Comparison of ENCODE assay signal across 1 cellular context in genomic region chr11:126189109-126189929, GRCh38.
A peak's percentile ranks its signal among the peaks of the same experiment; 100 is the strongest.
TF ChIP-seq lines count a peak whose summit lies in the region.

No MANE protein-coding gene starts in this region.

TF ChIP-seq in HepG2, 621 proteins besides CTCF, POLR2A, EP300 and RAD21 (continued from another document and continues in another):
- TF ChIP-seq ZNF530 (CRISPR knock-in tag; IDR thresholded peaks at IDR 0.05; ENCODE audit: low read depth) = no peak
- TF ChIP-seq SRSF1 (optimal IDR thresholded peaks at IDR 0.05; ENCODE audit: low read depth, low read length) = no peak
- peak; percentile 59; the same call in 1 of the 2 replicates for TF ChIP-seq SP4 (CRISPR knock-in tag; IDR thresholded peaks at IDR 0.05)
- TF ChIP-seq, protein P1, sequence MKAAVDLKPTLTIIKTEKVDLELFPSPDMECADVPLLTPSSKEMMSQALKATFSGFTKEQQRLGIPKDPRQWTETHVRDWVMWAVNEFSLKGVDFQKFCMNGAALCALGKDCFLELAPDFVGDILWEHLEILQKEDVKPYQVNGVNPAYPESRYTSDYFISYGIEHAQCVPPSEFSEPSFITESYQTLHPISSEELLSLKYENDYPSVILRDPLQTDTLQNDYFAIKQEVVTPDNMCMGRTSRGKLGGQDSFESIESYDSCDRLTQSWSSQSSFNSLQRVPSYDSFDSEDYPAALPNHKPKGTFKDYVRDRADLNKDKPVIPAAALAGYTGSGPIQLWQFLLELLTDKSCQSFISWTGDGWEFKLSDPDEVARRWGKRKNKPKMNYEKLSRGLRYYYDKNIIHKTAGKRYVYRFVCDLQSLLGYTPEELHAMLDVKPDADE (CRISPR knock-in tag; IDR thresholded peaks at IDR 0.05) = no peak
- no peak for TF ChIP-seq MTF1 (CRISPR knock-in tag; IDR thresholded peaks at IDR 0.05)
- TF ChIP-seq, protein P2, sequence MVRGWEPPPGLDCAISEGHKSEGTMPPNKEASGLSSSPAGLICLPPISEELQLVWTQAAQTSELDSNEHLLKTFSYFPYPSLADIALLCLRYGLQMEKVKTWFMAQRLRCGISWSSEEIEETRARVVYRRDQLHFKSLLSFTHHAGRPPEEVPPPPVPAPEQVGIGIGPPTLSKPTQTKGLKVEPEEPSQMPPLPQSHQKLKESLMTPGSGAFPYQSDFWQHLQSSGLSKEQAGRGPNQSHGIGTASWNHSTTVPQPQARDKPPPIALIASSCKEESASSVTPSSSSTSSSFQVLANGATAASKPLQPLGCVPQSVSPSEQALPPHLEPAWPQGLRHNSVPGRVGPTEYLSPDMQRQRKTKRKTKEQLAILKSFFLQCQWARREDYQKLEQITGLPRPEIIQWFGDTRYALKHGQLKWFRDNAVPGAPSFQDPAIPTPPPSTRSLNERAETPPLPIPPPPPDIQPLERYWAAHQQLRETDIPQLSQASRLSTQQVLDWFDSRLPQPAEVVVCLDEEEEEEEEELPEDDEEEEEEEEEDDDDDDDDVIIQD (CRISPR knock-in tag; IDR thresholded peaks at IDR 0.05; ENCODE audit: low read depth) = peak; percentile 60; the same call in 1 of the 2 replicates
- no peak for TF ChIP-seq ZNF777 (CRISPR knock-in tag; IDR thresholded peaks at IDR 0.05)
- no peak for TF ChIP-seq ZNF660 (CRISPR knock-in tag; IDR thresholded peaks at IDR 0.05; ENCODE audit: borderline replicate concordance, low read depth)
- 0 out of 2 replicates have a peak, but pooled peaks have one; percentile 58 for TF ChIP-seq ZNF468 (CRISPR knock-in tag; IDR thresholded peaks at IDR 0.05)
- TF ChIP-seq ARNT (IDR thresholded peaks at IDR 0.05) = no peak
- TF ChIP-seq NFE2 (CRISPR knock-in tag; IDR thresholded peaks at IDR 0.05) = no peak
- no peak for TF ChIP-seq RBM39 (IDR thresholded peaks at IDR 0.05; ENCODE audit: low read depth, low read length, poor library complexity, severe bottlenecking)
- no peak for TF ChIP-seq HOXA9 (CRISPR knock-in tag; IDR thresholded peaks at IDR 0.05; ENCODE audit: borderline replicate concordance)
- TF ChIP-seq, protein P3, sequence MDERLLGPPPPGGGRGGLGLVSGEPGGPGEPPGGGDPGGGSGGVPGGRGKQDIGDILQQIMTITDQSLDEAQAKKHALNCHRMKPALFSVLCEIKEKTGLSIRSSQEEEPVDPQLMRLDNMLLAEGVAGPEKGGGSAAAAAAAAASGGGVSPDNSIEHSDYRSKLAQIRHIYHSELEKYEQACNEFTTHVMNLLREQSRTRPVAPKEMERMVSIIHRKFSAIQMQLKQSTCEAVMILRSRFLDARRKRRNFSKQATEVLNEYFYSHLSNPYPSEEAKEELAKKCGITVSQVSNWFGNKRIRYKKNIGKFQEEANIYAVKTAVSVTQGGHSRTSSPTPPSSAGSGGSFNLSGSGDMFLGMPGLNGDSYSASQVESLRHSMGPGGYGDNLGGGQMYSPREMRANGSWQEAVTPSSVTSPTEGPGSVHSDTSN (CRISPR knock-in tag; IDR thresholded peaks at IDR 0.05) = 0 out of 2 replicates have a peak, but pooled peaks have one; percentile 36
- TF ChIP-seq ZNF562 (CRISPR knock-in tag; IDR thresholded peaks at IDR 0.05; ENCODE audit: borderline replicate concordance) = no peak
- TF ChIP-seq JUND (CRISPR knock-in tag; IDR thresholded peaks at IDR 0.05) = no peak
- 0 out of 2 replicates have a peak, but pooled peaks have one; percentile 35 for TF ChIP-seq ZNF136 (CRISPR knock-in tag; IDR thresholded peaks at IDR 0.05; ENCODE audit: low read depth)
- peak; percentile 84; the same call in 1 of the 2 replicates for TF ChIP-seq THRA (CRISPR knock-in tag; IDR thresholded peaks at IDR 0.05; ENCODE audit: borderline replicate concordance)
- peak; percentile 56; the same call in 1 of the 2 replicates for TF ChIP-seq ZMYM2 (CRISPR knock-in tag; IDR thresholded peaks at IDR 0.05)
- no peak for TF ChIP-seq CAMTA2 (CRISPR knock-in tag; IDR thresholded peaks at IDR 0.05; ENCODE audit: borderline replicate concordance)
- TF ChIP-seq GLMP (CRISPR knock-in tag; IDR thresholded peaks at IDR 0.05; ENCODE audit: borderline replicate concordance) = no peak
- no peak for TF ChIP-seq JARID2 (CRISPR knock-in tag; IDR thresholded peaks at IDR 0.05; ENCODE audit: insufficient replicate concordance)
- TF ChIP-seq HNRNPH1 (optimal IDR thresholded peaks at IDR 0.05; ENCODE audit: low read depth, low read length) = no peak
- no peak for TF ChIP-seq ARHGAP35 (CRISPR knock-in tag; IDR thresholded peaks at IDR 0.05; ENCODE audit: borderline replicate concordance)
- no peak for TF ChIP-seq ETV6 (CRISPR knock-in tag; conservative IDR thresholded peaks at IDR 0.05)
- peak; percentile 91; the same call in 1 of the 2 replicates for TF ChIP-seq SPEN (CRISPR knock-in tag; IDR thresholded peaks at IDR 0.05; ENCODE audit: low read depth)
- TF ChIP-seq TCF12 (IDR thresholded peaks at IDR 0.05) = no peak
- no peak for TF ChIP-seq TCF12 (CRISPR knock-in tag; IDR thresholded peaks at IDR 0.05)
- TF ChIP-seq NAIF1 (CRISPR knock-in tag; IDR thresholded peaks at IDR 0.05; ENCODE audit: borderline replicate concordance) = no peak
- TF ChIP-seq ZNF343 (CRISPR knock-in tag; IDR thresholded peaks at IDR 0.05) = peak; percentile 83; the same call in 1 of the 2 replicates
- TF ChIP-seq ZNF335 (CRISPR knock-in tag; IDR thresholded peaks at IDR 0.05) = no peak
- no peak for TF ChIP-seq SIX1 (CRISPR knock-in tag; IDR thresholded peaks at IDR 0.05; ENCODE audit: borderline replicate concordance)
- peak; percentile 38; the same call in 1 of the 2 replicates for TF ChIP-seq CREM (IDR thresholded peaks at IDR 0.05)
- no peak for TF ChIP-seq CREM (CRISPR knock-in tag; IDR thresholded peaks at IDR 0.05)
- no peak for TF ChIP-seq ZNF773 (CRISPR knock-in tag; IDR thresholded peaks at IDR 0.05; ENCODE audit: borderline replicate concordance)
- no peak for TF ChIP-seq SIN3B (IDR thresholded peaks at IDR 0.05; ENCODE audit: low read length)
- peak; percentile 70 for TF ChIP-seq ZNF574 (CRISPR knock-in tag; IDR thresholded peaks at IDR 0.05)
- peak; percentile 72 for TF ChIP-seq GABPB1 (CRISPR knock-in tag; IDR thresholded peaks at IDR 0.05)
- no peak for TF ChIP-seq ZNF224 (CRISPR knock-in tag; IDR thresholded peaks at IDR 0.05)
- peak; percentile 86; the same call in 1 of the 2 replicates for TF ChIP-seq ARNT2 (CRISPR knock-in tag; IDR thresholded peaks at IDR 0.05; ENCODE audit: low read depth)
- no peak for TF ChIP-seq ATF3 (CRISPR knock-in tag; IDR thresholded peaks at IDR 0.05)
- TF ChIP-seq, protein P4, sequence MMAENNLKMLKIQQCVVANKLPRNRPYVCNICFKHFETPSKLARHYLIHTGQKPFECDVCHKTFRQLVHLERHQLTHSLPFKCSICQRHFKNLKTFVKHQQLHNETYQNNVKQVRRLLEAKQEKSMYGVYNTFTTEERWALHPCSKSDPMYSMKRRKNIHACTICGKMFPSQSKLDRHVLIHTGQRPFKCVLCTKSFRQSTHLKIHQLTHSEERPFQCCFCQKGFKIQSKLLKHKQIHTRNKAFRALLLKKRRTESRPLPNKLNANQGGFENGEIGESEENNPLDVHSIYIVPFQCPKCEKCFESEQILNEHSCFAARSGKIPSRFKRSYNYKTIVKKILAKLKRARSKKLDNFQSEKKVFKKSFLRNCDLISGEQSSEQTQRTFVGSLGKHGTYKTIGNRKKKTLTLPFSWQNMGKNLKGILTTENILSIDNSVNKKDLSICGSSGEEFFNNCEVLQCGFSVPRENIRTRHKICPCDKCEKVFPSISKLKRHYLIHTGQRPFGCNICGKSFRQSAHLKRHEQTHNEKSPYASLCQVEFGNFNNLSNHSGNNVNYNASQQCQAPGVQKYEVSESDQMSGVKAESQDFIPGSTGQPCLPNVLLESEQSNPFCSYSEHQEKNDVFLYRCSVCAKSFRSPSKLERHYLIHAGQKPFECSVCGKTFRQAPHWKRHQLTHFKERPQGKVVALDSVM (CRISPR knock-in tag; IDR thresholded peaks at IDR 0.05) = 0 out of 2 replicates have a peak, but pooled peaks have one; percentile 17
- no peak for TF ChIP-seq GTF2F1 (IDR thresholded peaks at IDR 0.05; ENCODE audit: low read length)
- no peak for TF ChIP-seq MYNN (CRISPR knock-in tag; IDR thresholded peaks at IDR 0.05; ENCODE audit: low read depth)
- TF ChIP-seq HCFC1 (IDR thresholded peaks at IDR 0.05; ENCODE audit: low read depth, low read length) = no peak
- no peak for TF ChIP-seq ZNF17 (CRISPR knock-in tag; IDR thresholded peaks at IDR 0.05)
- TF ChIP-seq ZNF615 (CRISPR knock-in tag; IDR thresholded peaks at IDR 0.05; ENCODE audit: borderline replicate concordance) = no peak
- TF ChIP-seq NR2C2 (CRISPR knock-in tag; IDR thresholded peaks at IDR 0.05; ENCODE audit: borderline replicate concordance) = peak; percentile 47; the same call in 1 of the 2 replicates
- TF ChIP-seq ZNF280B (CRISPR knock-in tag; IDR thresholded peaks at IDR 0.05; ENCODE audit: borderline replicate concordance) = no peak
- peak; percentile 23; the same call in 1 of the 2 replicates for TF ChIP-seq ZNF749 (CRISPR knock-in tag; IDR thresholded peaks at IDR 0.05; ENCODE audit: borderline replicate concordance)
- no peak for TF ChIP-seq ZNF883 (CRISPR knock-in tag; IDR thresholded peaks at IDR 0.05; ENCODE audit: not compliant biosample characterization)
- no peak for TF ChIP-seq ZC3H13 (CRISPR knock-in tag; IDR thresholded peaks at IDR 0.05)
- peak; percentile 90 for TF ChIP-seq HDAC1 (CRISPR knock-in tag; IDR thresholded peaks at IDR 0.05)
- 0 out of 2 replicates have a peak, but pooled peaks have one; percentile 45 for TF ChIP-seq ZNF138 (CRISPR knock-in tag; IDR thresholded peaks at IDR 0.05; ENCODE audit: low read depth)
- no peak for TF ChIP-seq CREB3 (CRISPR knock-in tag; IDR thresholded peaks at IDR 0.05)
- TF ChIP-seq ZFP36L2 (CRISPR knock-in tag; IDR thresholded peaks at IDR 0.05) = no peak
